In genomic region chr17:67441052-67441738, GRCh38 we compare ENCODE assay signal across 8 cellular contexts.
DNase-seq lines count a peak whose midpoint lies in the region; ATAC-seq and TF ChIP-seq lines count a peak whose summit lies in the region.

No MANE protein-coding gene starts in this region.

- ATAC-seq in right cardiac atrium (peak; percentile 71 to 81), GM19452 (IDR thresholded peaks at IDR 0.05; ENCODE audit: unreplicated experiment) (no peak), HG03520 (IDR thresholded peaks at IDR 0.05; ENCODE audit: unreplicated experiment) (no peak)

- peak overlapping the region; percentile 38 for H3K4me3 ChIP-seq in right cardiac atrium (ENCODE audit: low read length)

- H3K9me3 ChIP-seq in right cardiac atrium (ENCODE audit: control insufficient read depth, low read length), result no peaks in the 10 kb centered on the region

- intact Hi-C loops in right cardiac atrium (cut with DNase I), result no loop called here

- H3K27ac ChIP-seq in right cardiac atrium (ENCODE audit: low read length), result peak overlapping the region; percentile 83

- DNase-seq in GM04504 (ENCODE audit: low read depth) (peak; percentile 80), right cardiac atrium (peak in 1 of 3 donors; percentile 27), NCI-H2196 (lab: John Stamatoyannopoulos, UW; ENCODE audit: unreplicated experiment) (no peak)
- DNase-seq in activated T-helper 1 cell treated with anti-CD3 and anti-CD28 coated beads, Interleukin-2, amount 50 U/mL, for 16 hours (ENCODE audit: low read depth in 1 of 2, low spot score in 1 of 2), result peak; percentile 58
- peak; percentile 74 for DNase-seq in stimulated activated CD4-positive, alpha-beta T cell treated with anti-CD3 and anti-CD28 coated beads, Interleukin-15, amount 100 ng/mL, for 24 hours

- H3K4me1 ChIP-seq in right cardiac atrium (ENCODE audit: control insufficient read depth, insufficient read depth, low read length), result no peaks in the 10 kb centered on the region

- 24% methylated on average over 15 of the region's 15 CpGs for WGBS in right cardiac atrium

- H3K27me3 ChIP-seq in right cardiac atrium (ENCODE audit: control insufficient read depth, insufficient read depth), result no peaks in the 10 kb centered on the region

TF ChIP-seq in PFSK-1, 5 proteins besides CTCF, POLR2A, EP300 and RAD21:
- TF ChIP-seq, protein P1, sequence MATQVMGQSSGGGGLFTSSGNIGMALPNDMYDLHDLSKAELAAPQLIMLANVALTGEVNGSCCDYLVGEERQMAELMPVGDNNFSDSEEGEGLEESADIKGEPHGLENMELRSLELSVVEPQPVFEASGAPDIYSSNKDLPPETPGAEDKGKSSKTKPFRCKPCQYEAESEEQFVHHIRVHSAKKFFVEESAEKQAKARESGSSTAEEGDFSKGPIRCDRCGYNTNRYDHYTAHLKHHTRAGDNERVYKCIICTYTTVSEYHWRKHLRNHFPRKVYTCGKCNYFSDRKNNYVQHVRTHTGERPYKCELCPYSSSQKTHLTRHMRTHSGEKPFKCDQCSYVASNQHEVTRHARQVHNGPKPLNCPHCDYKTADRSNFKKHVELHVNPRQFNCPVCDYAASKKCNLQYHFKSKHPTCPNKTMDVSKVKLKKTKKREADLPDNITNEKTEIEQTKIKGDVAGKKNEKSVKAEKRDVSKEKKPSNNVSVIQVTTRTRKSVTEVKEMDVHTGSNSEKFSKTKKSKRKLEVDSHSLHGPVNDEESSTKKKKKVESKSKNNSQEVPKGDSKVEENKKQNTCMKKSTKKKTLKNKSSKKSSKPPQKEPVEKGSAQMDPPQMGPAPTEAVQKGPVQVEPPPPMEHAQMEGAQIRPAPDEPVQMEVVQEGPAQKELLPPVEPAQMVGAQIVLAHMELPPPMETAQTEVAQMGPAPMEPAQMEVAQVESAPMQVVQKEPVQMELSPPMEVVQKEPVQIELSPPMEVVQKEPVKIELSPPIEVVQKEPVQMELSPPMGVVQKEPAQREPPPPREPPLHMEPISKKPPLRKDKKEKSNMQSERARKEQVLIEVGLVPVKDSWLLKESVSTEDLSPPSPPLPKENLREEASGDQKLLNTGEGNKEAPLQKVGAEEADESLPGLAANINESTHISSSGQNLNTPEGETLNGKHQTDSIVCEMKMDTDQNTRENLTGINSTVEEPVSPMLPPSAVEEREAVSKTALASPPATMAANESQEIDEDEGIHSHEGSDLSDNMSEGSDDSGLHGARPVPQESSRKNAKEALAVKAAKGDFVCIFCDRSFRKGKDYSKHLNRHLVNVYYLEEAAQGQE (IDR thresholded peaks at IDR 0.05; ENCODE audit: insufficient read depth in 1 of 2, low read depth in 2 of 2, low read length in 2 of 2), result no peak; a peak in 1 of 4 replicates
- TF ChIP-seq SIN3A (IDR thresholded peaks at IDR 0.05; ENCODE audit: borderline replicate concordance, insufficient read depth, low read length), result peak; percentile 40; the same call in 1 of the 2 replicates
- no peak for TF ChIP-seq TAF1 (IDR thresholded peaks at IDR 0.05; ENCODE audit: borderline replicate concordance, insufficient read depth, low read length)
- TF ChIP-seq POLR2AphosphoS5 (IDR thresholded peaks at IDR 0.05; ENCODE audit: low read depth, low read length), result 0 out of 2 replicates have a peak, but pooled peaks have one; percentile 21
- TF ChIP-seq FOXP2 (optimal IDR thresholded peaks at IDR 0.05; ENCODE audit: borderline replicate concordance, extremely low read depth, extremely low read length, insufficient read depth), result peak; percentile 89

Comparison
In these comparisons a context has a peak if more than half of its experiments do, and no peak if none do; other contexts are left out.
1. ATAC-seq: peak in right cardiac atrium (2 of 2); none in GM19452 (single experiment) and HG03520 (single experiment).